In the genomic region with DNA sequence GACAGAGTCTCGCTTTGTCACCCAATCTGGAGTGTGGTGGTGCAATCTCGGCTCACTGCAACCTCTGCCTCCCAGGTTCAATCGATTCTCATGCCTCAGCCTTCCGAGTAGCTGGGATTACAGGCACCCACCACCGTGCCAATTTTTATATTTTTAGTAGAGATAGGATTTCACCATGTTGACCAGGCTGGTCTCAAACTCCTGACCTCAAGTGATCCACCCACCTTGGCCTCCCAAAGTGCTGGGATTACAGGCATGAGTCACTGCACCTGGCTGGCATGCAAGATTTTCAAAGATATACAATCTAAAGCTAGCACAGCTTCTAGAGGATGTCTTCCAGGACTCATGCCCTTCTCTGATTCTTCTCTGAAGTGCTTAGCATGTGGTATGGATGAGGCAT, we compare ENCODE assay signal across 5 cellular contexts.
DNase-seq lines count a peak whose midpoint lies in the region; TF ChIP-seq lines count a peak whose summit lies in the region.
"Not testable (repeated sequence)": the region's sequence is repeated elsewhere in the genome, so short reads cannot be mapped to it uniquely, and the experiment has no call there.

No MANE protein-coding gene starts in this region.

- TF ChIP-seq CTCF in MCF 10A (IDR thresholded peaks at IDR 0.05; ENCODE audit: unreplicated experiment); liver (IDR thresholded peaks at IDR 0.05; ENCODE audit: low read depth, low read length, missing input control): not testable (repeated sequence)

- not testable (repeated sequence) for H3K56ac ChIP-seq in mesendoderm (ENCODE audit: low read length)

- not testable (repeated sequence) for H2AK5ac ChIP-seq in mesendoderm (ENCODE audit: low read length)

- not testable (repeated sequence) for H3K79me2 ChIP-seq in mesendoderm (ENCODE audit: control insufficient read depth, insufficient read depth, low read length)

- not testable (repeated sequence) for BruUV-seq in MCF 10A (replicated peaks; lab: Mats Ljungman, UMichigan)

- not testable (repeated sequence) for H3K79me1 ChIP-seq in mesendoderm (ENCODE audit: low read length)

- peak; percentile 11 to 52 for TF ChIP-seq RAD21 in liver (IDR thresholded peaks at IDR 0.05)

- not testable (repeated sequence) for H3K36me3 Mint-ChIP-seq in MCF 10A (ENCODE audit: insufficient read depth, unreplicated experiment)

- not testable (repeated sequence) for H3K36me3 ChIP-seq in liver (ENCODE audit: control insufficient read depth in 4 of 4, insufficient read depth in 3 of 4, low read depth in 1 of 4, low read length in 3 of 4); mesendoderm (ENCODE audit: control insufficient read depth, insufficient read depth, low read length)

- not testable (repeated sequence) for H3K4me3 Mint-ChIP-seq in MCF 10A (ENCODE audit: unreplicated experiment)

- H3K27me3 Mint-ChIP-seq in MCF 10A (ENCODE audit: insufficient read depth, unreplicated experiment): peaks cover 19% of the 10 kb centered on the region

- H3K9ac ChIP-seq in liver (ENCODE audit: low read depth in 1 of 2, low read length in 2 of 2); mesendoderm (ENCODE audit: low read length): not testable (repeated sequence)

- H3K27ac Mint-ChIP-seq in MCF 10A (ENCODE audit: low read depth, unreplicated experiment): not testable (repeated sequence)

- H4K5ac ChIP-seq in mesendoderm (ENCODE audit: low read length): not testable (repeated sequence)

- H3K23ac ChIP-seq in mesendoderm (ENCODE audit: low read length): not testable (repeated sequence)

- intact Hi-C loops in MCF 10A (cut with micrococcal nuclease): not testable (repeated sequence)

- CTCF ChIA-PET in MCF 10A (lab: Yijun Ruan, JAX): interaction anchor here (0.6 kb wide), 1 partner anchor 49 kb away, joined by 6 read pairs; no protein-coding TSS in a partner anchor

- DNase-seq in Daoy (ENCODE audit: low read depth) (peak; percentile 37), HT1080 (ENCODE audit: low read depth) (peak; percentile 56), MCF 10A (ENCODE audit: unreplicated experiment) (peak; percentile 6), mesendoderm (peak; percentile 25)

- not testable (repeated sequence) for H3K4ac ChIP-seq in mesendoderm (ENCODE audit: low read depth, low read length)

- H2BK120ac ChIP-seq in mesendoderm (ENCODE audit: low read depth, low read length): not testable (repeated sequence)

- not testable (repeated sequence) for H3K18ac ChIP-seq in mesendoderm (ENCODE audit: low read length)

- POLR2A ChIA-PET in MCF 10A (lab: Yijun Ruan, JAX): not testable (repeated sequence)

- not testable (repeated sequence) for H3K4me2 ChIP-seq in mesendoderm (ENCODE audit: low read length)

- not testable (repeated sequence) for H4K8ac ChIP-seq in mesendoderm (ENCODE audit: low read depth, low read length)

- H3K9me3 ChIP-seq in liver (ENCODE audit: control insufficient read depth in 4 of 4, low read length in 3 of 4): not testable (repeated sequence)

- not testable (repeated sequence) for H3K4me1 Mint-ChIP-seq in MCF 10A (ENCODE audit: insufficient read depth, unreplicated experiment)

- H3K27ac ChIP-seq in liver (ENCODE audit: low read depth in 1 of 2, low read length in 2 of 2): peak overlapping the region; percentile 23 to 57
- H3K27ac ChIP-seq in mesendoderm (ENCODE audit: low read depth, low read length): not testable (repeated sequence)

- not testable (repeated sequence) for H3K4me3 ChIP-seq in liver (ENCODE audit: low read depth in 1 of 3, low read length in 3 of 3); mesendoderm (ENCODE audit: low read length)

- H3K9me3 Mint-ChIP-seq in MCF 10A (ENCODE audit: unreplicated experiment): not testable (repeated sequence)

- 38% methylated on average over 5 of the region's 5 CpGs for WGBS in liver
- no CpG with 5 or more reads among the region's 5 CpGs for WGBS in mesendoderm (ENCODE audit: extremely low coverage, insufficient coverage, low lambda C conversion rate)

- not testable (repeated sequence) for H2BK15ac ChIP-seq in mesendoderm (replicated peaks; ENCODE audit: low read depth)

- peaks cover 0 to 29% (median 22%) of the 10 kb centered on the region in 4 donors for H3K4me1 ChIP-seq in liver (ENCODE audit: control insufficient read depth in 4 of 4, insufficient read depth in 4 of 4, low read length in 3 of 4)
- not testable (repeated sequence) for H3K4me1 ChIP-seq in mesendoderm (ENCODE audit: control insufficient read depth, low read depth, low read length)

- not testable (repeated sequence) for H2BK5ac ChIP-seq in mesendoderm (ENCODE audit: low read length)

- H3K27me3 ChIP-seq in liver (ENCODE audit: control insufficient read depth in 4 of 4, insufficient read depth in 4 of 4, low read length in 3 of 4); mesendoderm (ENCODE audit: insufficient read depth, low read length, poor library complexity): not testable (repeated sequence)

TF ChIP-seq in liver, 16 proteins besides CTCF, POLR2A, EP300 and RAD21:
- TF ChIP-seq YY1 (IDR thresholded peaks at IDR 0.05): peak; percentile 39
- TF ChIP-seq, protein P1, sequence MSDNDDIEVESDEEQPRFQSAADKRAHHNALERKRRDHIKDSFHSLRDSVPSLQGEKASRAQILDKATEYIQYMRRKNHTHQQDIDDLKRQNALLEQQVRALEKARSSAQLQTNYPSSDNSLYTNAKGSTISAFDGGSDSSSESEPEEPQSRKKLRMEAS (IDR thresholded peaks at IDR 0.05): peak; percentile 55
- peak; percentile 18 for TF ChIP-seq SP1 (IDR thresholded peaks at IDR 0.05)
- peak; percentile 50 for TF ChIP-seq FOXA2 (IDR thresholded peaks at IDR 0.05)
- TF ChIP-seq RXRA (IDR thresholded peaks at IDR 0.05): peak in 1 of 2 donors; percentile 93
- peak; percentile 29 to 81 for TF ChIP-seq HNF4A (conservative IDR thresholded peaks at IDR 0.05)
- peak; percentile 68 for TF ChIP-seq ZBTB33 (IDR thresholded peaks at IDR 0.05)
- TF ChIP-seq JUND (IDR thresholded peaks at IDR 0.05): peak; percentile 51 to 98
- peak; percentile 30 for TF ChIP-seq FOXA1 (IDR thresholded peaks at IDR 0.05)
TF ChIP-seq in liver: peak in this region for 9; not testable (repeated sequence) for 7.

Comparison
In these comparisons a context has a peak if more than half of its experiments do, and no peak if none do; other contexts are left out.
1. DNase-seq: peak in every context shown above with its lines; median percentile 56 in HT1080; 37 in Daoy; 25 in mesendoderm; 6 in MCF 10A.